ENCODE assay signal across 13 cellular contexts in genomic region chr17:73731733-73732132, GRCh38.
"Had no signal": no experiment of that assay in that cellular context is flagged by ENCODE, and none has a peak within 500 bp of the region (broad histone marks: within the 10 kb centered on the region; RNA-seq: fewer than 3 reads in every experiment).

No MANE protein-coding gene starts in this region.

- H3K9me3 ChIP-seq: ovary, thyroid gland, vagina had no signal

- H3K27ac ChIP-seq: breast epithelium, esophagus muscularis mucosa, ovary, thyroid gland, vagina had no signal

- ATAC-seq: activated naive CD4-positive, alpha-beta T cell treated with anti-CD3 and anti-CD28 coated beads, Interleukin-2, amount 50 U/mL, for 72 hours; left colon; T-helper 17 cell had no signal

- DNase-seq: activated B cell treated with CpG ODN at 0.5 μM for 24 hours; activated CD4-positive, alpha-beta T cell treated with anti-CD3 and anti-CD28 coated beads, Interleukin-2, amount 10 ng/mL, durations not matched to agents 24 days and 14 days; activated CD8-positive, alpha-beta memory T cell treated with anti-CD3 and anti-CD28 coated beads for 24 hours; activated effector memory CD4-positive, alpha-beta T cell treated with anti-CD3 and anti-CD28 coated beads, Interleukin-2, amount 50 U/mL, for 16 hours; left colon; ovary; T-helper 17 cell; thyroid gland had no signal

- H3K4me1 ChIP-seq: breast epithelium, esophagus muscularis mucosa, thyroid gland, vagina had no signal

- H3K4me3 ChIP-seq: breast epithelium, esophagus muscularis mucosa, ovary, thyroid gland, vagina had no signal

- FAIRE-seq: TTC549 had no signal

- H3K36me3 ChIP-seq: breast epithelium, esophagus muscularis mucosa, ovary, thyroid gland, vagina had no signal

- H3K27me3 ChIP-seq: ovary, thyroid gland, vagina had no signal
